Comparison of ENCODE assay signal across 26 cellular contexts in the genomic region with DNA sequence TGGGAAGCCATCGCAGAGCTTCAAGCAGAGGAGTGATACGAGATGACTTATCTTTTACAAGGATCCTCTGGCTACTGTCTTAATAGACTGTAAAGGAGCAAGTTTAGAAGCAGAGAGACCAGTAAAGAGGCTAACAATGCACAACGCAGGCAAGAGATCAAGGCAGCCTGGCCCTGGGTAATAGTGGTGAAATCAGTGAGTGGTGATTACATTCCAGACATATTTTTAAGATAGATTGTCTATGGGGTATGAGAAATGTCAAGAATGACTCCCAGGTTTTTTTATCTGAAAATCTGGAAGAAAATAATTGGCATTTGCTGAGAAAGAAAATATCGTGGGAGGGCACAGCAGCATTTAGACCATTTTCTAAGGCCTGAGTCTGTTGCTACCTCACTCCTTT.
DNase-seq lines count a peak whose midpoint lies in the region; TF ChIP-seq lines count a peak whose summit lies in the region.
"Had no signal": no experiment of that assay in that cellular context is flagged by ENCODE, and none has a peak within 500 bp of the region (broad histone marks: within the 10 kb centered on the region; RNA-seq: fewer than 3 reads in every experiment).

No MANE protein-coding gene starts in this region.

- H3K56ac ChIP-seq in mesendoderm (ENCODE audit: low read length): no peak overlapping the region

- H3K27me3 Mint-ChIP-seq in Calu3 (ENCODE audit: unreplicated experiment) (no peaks in the 10 kb centered on the region), chondrocyte (ENCODE audit: low read depth) (no peaks in the 10 kb centered on the region)
- H3K27me3 Mint-ChIP-seq: dendritic cell treated with granulocyte-macrophage colony-stimulating factor and Interleukin-4, amounts not matched to agents 40 ng/mL and 50 ng/mL, for 4 days; naive thymus-derived CD4-positive, alpha-beta T cell had no signal

- H3K36me3 ChIP-seq in PC-9 (ENCODE audit: low read depth) (no peaks in the 10 kb centered on the region), mesendoderm (ENCODE audit: control insufficient read depth, insufficient read depth, low read length) (no peaks in the 10 kb centered on the region)
- H3K36me3 ChIP-seq: adrenal gland, BE2C had no signal

- no peak overlapping the region for H2AK5ac ChIP-seq in mesendoderm (ENCODE audit: low read length)

- H2BK15ac ChIP-seq in mesendoderm (replicated peaks; ENCODE audit: low read depth): no peak overlapping the region

- H3K79me2 ChIP-seq in PC-9 (ENCODE audit: low read depth) (no peaks in the 10 kb centered on the region), mesendoderm (ENCODE audit: control insufficient read depth, insufficient read depth, low read length) (no peaks in the 10 kb centered on the region)

- H3K9me3 Mint-ChIP-seq in Calu3 (ENCODE audit: low read depth, unreplicated experiment) (peaks cover 2% of the 10 kb centered on the region), chondrocyte (ENCODE audit: low read depth) (peaks cover 3% of the 10 kb centered on the region)

- BruUV-seq in Calu3 (replicated peaks; lab: Mats Ljungman, UMichigan): no TSS peak
- no TSS peak for BruUV-seq in PC-9 (replicated peaks; lab: Mats Ljungman, UMichigan)

- no peak overlapping the region for H3K23ac ChIP-seq in mesendoderm (ENCODE audit: low read length)

- H3K9me3 ChIP-seq in PC-9 (ENCODE audit: insufficient read depth, low read depth): no peaks in the 10 kb centered on the region
- H3K9me3 ChIP-seq: adrenal gland, BE2C had no signal

- DNase-seq in Calu3 (peak; percentile 24), PC-9 (peak; percentile 30 to 53), chondrocyte (ENCODE audit: low spot score) (no peak), mesendoderm (peak; percentile 67), NK-92 (lab: John Stamatoyannopoulos, UW; ENCODE audit: unreplicated experiment) (no peak), NCI-H128 (lab: John Stamatoyannopoulos, UW; ENCODE audit: unreplicated experiment) (no peak)
- no peak for DNase-seq in effector CD4-positive, alpha-beta T cell
- no peak for DNase-seq in activated CD4-positive, CD25-positive, alpha-beta regulatory T cell treated with anti-CD3 and anti-CD28 coated beads, Interleukin-2, amount 50 U/mL, for 72 hours
- DNase-seq: activated CD8-positive, alpha-beta memory T cell treated with anti-CD3 and anti-CD28 coated beads for 24 hours; activated T-cell treated with anti-CD3 and anti-CD28 coated beads, Interleukin-2, amount 50 U/mL, for 1 hour; adrenal gland; BE2C; caudate nucleus; glutamatergic neuron; Kasumi-1; left colon; naive thymus-derived CD4-positive, alpha-beta T cell; NCI-H1092 treated with DMSO at 0.1 percent for 48 hours; NCI-H2029; NCI-H345; NCI-H82; nucleus accumbens; stimulated activated CD4-positive, alpha-beta T cell treated with anti-CD3 and anti-CD28 coated beads, Interleukin-2, amount 100 ng/mL, for 48 hours; T-helper 1 cell had no signal

- peak overlapping the region; percentile 80 for H3K18ac ChIP-seq in mesendoderm (ENCODE audit: low read length)

- H3K27ac Mint-ChIP-seq in Calu3 (ENCODE audit: unreplicated experiment) (peak overlapping the region; percentile 76), chondrocyte (ENCODE audit: unreplicated experiment) (peak overlapping the region; percentile 11)
- H3K27ac Mint-ChIP-seq: dendritic cell treated with granulocyte-macrophage colony-stimulating factor and Interleukin-4, amounts not matched to agents 40 ng/mL and 50 ng/mL, for 4 days; naive thymus-derived CD4-positive, alpha-beta T cell; stimulated activated memory B cell treated with anti-CD40 and anti-IgM and Interleukin-4, amounts not matched to agents 10 μg/mL and 1 μg/mL and 100 μg/mL, for 72 hours had no signal

- TF ChIP-seq CTCF in Calu3 (IDR thresholded peaks at IDR 0.05; ENCODE audit: unreplicated experiment) (no peak), PC-9 (conservative IDR thresholded peaks at IDR 0.05) (no peak), chondrocyte (IDR thresholded peaks at IDR 0.05) (no peak)

- H3K4ac ChIP-seq in mesendoderm (ENCODE audit: low read depth, low read length): no peak overlapping the region

- no CpG with 5 or more reads among the region's 4 CpGs for whole genome bisulfite sequencing in mesendoderm (ENCODE audit: extremely low coverage, insufficient coverage, low lambda C conversion rate)

- no peaks in the 10 kb centered on the region for H4K20me1 ChIP-seq in PC-9 (ENCODE audit: insufficient read depth)

- CTCF ChIA-PET in Calu3 (lab: Charles Lee) (no interaction called here), PC-9 (lab: Charles Lee) (no interaction called here)

- H3K27ac ChIP-seq in PC-9 (peak overlapping the region; percentile 76), mesendoderm (ENCODE audit: low read depth, low read length) (peak overlapping the region; percentile 51)
- H3K27ac ChIP-seq: adrenal gland had no signal

- H3F3A ChIP-seq in PC-9 (ENCODE audit: insufficient read depth, low read depth): no peaks in the 10 kb centered on the region

- peak overlapping the region; percentile 35 for H3K4me3 Mint-ChIP-seq in Calu3 (ENCODE audit: low read depth, unreplicated experiment)
- no peak overlapping the region for H3K4me3 Mint-ChIP-seq in chondrocyte (ENCODE audit: unreplicated experiment)
- H3K4me3 Mint-ChIP-seq: dendritic cell treated with granulocyte-macrophage colony-stimulating factor and Interleukin-4, amounts not matched to agents 40 ng/mL and 50 ng/mL, for 4 days; naive thymus-derived CD4-positive, alpha-beta T cell; stimulated activated memory B cell treated with anti-CD40 and anti-IgM and Interleukin-4, amounts not matched to agents 10 μg/mL and 1 μg/mL and 100 μg/mL, for 72 hours had no signal

- no peaks in the 10 kb centered on the region for H3K27me3 ChIP-seq in PC-9 (ENCODE audit: insufficient read depth, low read depth)
- H3K27me3 ChIP-seq in mesendoderm (ENCODE audit: insufficient read depth, low read length, poor library complexity): no peaks in the 10 kb centered on the region
- H3K27me3 ChIP-seq: adrenal gland, BE2C had no signal

- POLR2A ChIA-PET in PC-9 (lab: Charles Lee; ENCODE audit: unreplicated experiment): interaction anchor here (0.5 kb wide), 1 partner anchor 60 kb away, joined by 3 read pairs; no protein-coding TSS in a partner anchor

- H3K4me3 ChIP-seq in PC-9 (no peak overlapping the region), mesendoderm (ENCODE audit: low read length) (no peak overlapping the region)
- H3K4me3 ChIP-seq: adrenal gland had no signal

- no peak overlapping the region for H2BK5ac ChIP-seq in mesendoderm (ENCODE audit: low read length)

- no peaks in the 10 kb centered on the region for H3K9me2 ChIP-seq in PC-9 (ENCODE audit: insufficient read depth)

- no peak overlapping the region for H4K8ac ChIP-seq in mesendoderm (ENCODE audit: low read depth, low read length)

- peaks cover 42% of the 10 kb centered on the region for H3K4me1 Mint-ChIP-seq in Calu3 (ENCODE audit: low read depth, unreplicated experiment)
- peaks cover 15% of the 10 kb centered on the region for H3K4me1 Mint-ChIP-seq in chondrocyte (ENCODE audit: low read depth)
- H3K4me1 Mint-ChIP-seq: naive thymus-derived CD4-positive, alpha-beta T cell; stimulated activated memory B cell treated with anti-CD40 and anti-IgM and Interleukin-4, amounts not matched to agents 10 μg/mL and 1 μg/mL and 100 μg/mL, for 72 hours had no signal

- no peaks in the 10 kb centered on the region for H3K79me1 ChIP-seq in mesendoderm (ENCODE audit: low read length)

- no peak overlapping the region for H3K9ac ChIP-seq in mesendoderm (ENCODE audit: low read length)

- H4K5ac ChIP-seq in mesendoderm (ENCODE audit: low read length): no peak overlapping the region

- peaks cover 25% of the 10 kb centered on the region; the same call in 1 of the 2 replicates for H3K4me1 ChIP-seq in PC-9 (replicated peaks; ENCODE audit: insufficient read depth)
- H3K4me1 ChIP-seq in mesendoderm (ENCODE audit: control insufficient read depth, low read depth, low read length): peaks cover 3% of the 10 kb centered on the region
- H3K4me1 ChIP-seq: adrenal gland, BE2C had no signal

- intact Hi-C loops in Calu3 (cut with micrococcal nuclease; ENCODE audit: unreplicated experiment) (loop anchor here (5.0 kb wide), 1 partner anchor 366 kb away; no protein-coding TSS in a partner anchor), PC-9 (cut with micrococcal nuclease; ENCODE audit: unreplicated experiment) (no loop called here)

- H3K36me3 Mint-ChIP-seq in Calu3 (ENCODE audit: insufficient read depth, unreplicated experiment) (no peaks in the 10 kb centered on the region), chondrocyte (ENCODE audit: low read depth) (no peaks in the 10 kb centered on the region)
- H3K36me3 Mint-ChIP-seq: naive thymus-derived CD4-positive, alpha-beta T cell; stimulated activated memory B cell treated with anti-CD40 and anti-IgM and Interleukin-4, amounts not matched to agents 10 μg/mL and 1 μg/mL and 100 μg/mL, for 72 hours had no signal

- H3K4me2 ChIP-seq in PC-9: peak overlapping the region; percentile 58
- no peak overlapping the region for H3K4me2 ChIP-seq in mesendoderm (ENCODE audit: low read length)

- peak overlapping the region; percentile 23 for H2BK120ac ChIP-seq in mesendoderm (ENCODE audit: low read depth, low read length)

- no peak overlapping the region for H2AFZ ChIP-seq in PC-9

Comparison
In these comparisons a context has a peak if more than half of its experiments do, and no peak if none do; other contexts are left out.
1. DNase-seq: peak in Calu3 (single experiment), PC-9 (2 of 2) and mesendoderm (single experiment); none in chondrocyte (single experiment), NK-92 (single experiment), NCI-H128 (single experiment), effector CD4-positive, alpha-beta T cell (single experiment) and activated CD4-positive, CD25-positive, alpha-beta regulatory T cell treated with anti-CD3 and anti-CD28 coated beads, Interleukin-2, amount 50 U/mL, for 72 hours (single experiment).